3 cellular contexts compared by ENCODE assay signal in the genomic region with DNA sequence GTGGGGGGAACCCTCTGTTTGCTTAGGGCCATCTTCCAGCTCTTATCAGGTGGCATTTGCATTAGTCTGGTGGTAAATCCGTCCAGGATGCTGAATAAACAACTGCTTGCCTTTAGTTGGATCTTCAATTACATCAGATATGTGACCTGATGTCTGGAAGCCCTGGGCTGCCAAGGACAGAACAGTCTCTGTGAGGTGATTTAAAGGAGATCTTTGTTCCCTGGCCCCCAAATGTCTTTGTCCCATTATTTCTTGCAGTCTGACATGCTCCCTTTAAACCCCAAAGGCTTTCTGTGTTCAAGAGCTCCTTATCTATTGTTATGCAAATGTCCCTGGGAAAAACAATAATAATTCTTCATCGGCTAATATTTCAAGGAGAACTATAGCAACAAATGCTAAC.
TF ChIP-seq lines count a peak whose summit lies in the region.

No MANE protein-coding gene starts in this region.

TF ChIP-seq in SK-N-SH, 30 proteins besides CTCF, POLR2A, EP300 and RAD21:
- TF ChIP-seq SIN3A (IDR thresholded peaks at IDR 0.05; ENCODE audit: borderline replicate concordance, low read depth, low read length) (no peak), GABPA (IDR thresholded peaks at IDR 0.05; ENCODE audit: low read depth) (no peak), FOXM1 (IDR thresholded peaks at IDR 0.05; ENCODE audit: low read depth) (no peak), GATA2 (CRISPR knock-in tag; IDR thresholded peaks at IDR 0.05) (peak; percentile 43; the same call in 1 of the 2 replicates)

TF ChIP-seq in SK-N-SH treated with all-trans-retinoic acid at 6 μM for 48 hours, 23 proteins besides CTCF, POLR2A, EP300 and RAD21:
- TF ChIP-seq, protein P1, sequence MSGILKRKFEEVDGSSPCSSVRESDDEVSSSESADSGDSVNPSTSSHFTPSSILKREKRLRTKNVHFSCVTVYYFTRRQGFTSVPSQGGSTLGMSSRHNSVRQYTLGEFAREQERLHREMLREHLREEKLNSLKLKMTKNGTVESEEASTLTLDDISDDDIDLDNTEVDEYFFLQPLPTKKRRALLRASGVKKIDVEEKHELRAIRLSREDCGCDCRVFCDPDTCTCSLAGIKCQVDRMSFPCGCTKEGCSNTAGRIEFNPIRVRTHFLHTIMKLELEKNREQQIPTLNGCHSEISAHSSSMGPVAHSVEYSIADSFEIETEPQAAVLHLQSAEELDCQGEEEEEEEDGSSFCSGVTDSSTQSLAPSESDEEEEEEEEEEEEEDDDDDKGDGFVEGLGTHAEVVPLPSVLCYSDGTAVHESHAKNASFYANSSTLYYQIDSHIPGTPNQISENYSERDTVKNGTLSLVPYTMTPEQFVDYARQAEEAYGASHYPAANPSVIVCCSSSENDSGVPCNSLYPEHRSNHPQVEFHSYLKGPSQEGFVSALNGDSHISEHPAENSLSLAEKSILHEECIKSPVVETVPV (CRISPR knock-in tag; IDR thresholded peaks at IDR 0.05), result no peak
- TF ChIP-seq BACH2 (CRISPR knock-in tag; IDR thresholded peaks at IDR 0.05; ENCODE audit: borderline replicate concordance) (no peak), ZNF8 (CRISPR knock-in tag; IDR thresholded peaks at IDR 0.05) (no peak), ZFP30 (CRISPR knock-in tag; IDR thresholded peaks at IDR 0.05) (no peak), SNAI2 (CRISPR knock-in tag; IDR thresholded peaks at IDR 0.05) (no peak), ESRRG (CRISPR knock-in tag; IDR thresholded peaks at IDR 0.05) (no peak), OSR1 (CRISPR knock-in tag; IDR thresholded peaks at IDR 0.05) (no peak)
- TF ChIP-seq, protein P2, sequence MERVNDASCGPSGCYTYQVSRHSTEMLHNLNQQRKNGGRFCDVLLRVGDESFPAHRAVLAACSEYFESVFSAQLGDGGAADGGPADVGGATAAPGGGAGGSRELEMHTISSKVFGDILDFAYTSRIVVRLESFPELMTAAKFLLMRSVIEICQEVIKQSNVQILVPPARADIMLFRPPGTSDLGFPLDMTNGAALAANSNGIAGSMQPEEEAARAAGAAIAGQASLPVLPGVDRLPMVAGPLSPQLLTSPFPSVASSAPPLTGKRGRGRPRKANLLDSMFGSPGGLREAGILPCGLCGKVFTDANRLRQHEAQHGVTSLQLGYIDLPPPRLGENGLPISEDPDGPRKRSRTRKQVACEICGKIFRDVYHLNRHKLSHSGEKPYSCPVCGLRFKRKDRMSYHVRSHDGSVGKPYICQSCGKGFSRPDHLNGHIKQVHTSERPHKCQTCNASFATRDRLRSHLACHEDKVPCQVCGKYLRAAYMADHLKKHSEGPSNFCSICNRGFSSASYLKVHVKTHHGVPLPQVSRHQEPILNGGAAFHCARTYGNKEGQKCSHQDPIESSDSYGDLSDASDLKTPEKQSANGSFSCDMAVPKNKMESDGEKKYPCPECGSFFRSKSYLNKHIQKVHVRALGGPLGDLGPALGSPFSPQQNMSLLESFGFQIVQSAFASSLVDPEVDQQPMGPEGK (CRISPR knock-in tag; IDR thresholded peaks at IDR 0.05; ENCODE audit: borderline replicate concordance), result no peak
- TF ChIP-seq, protein P3, sequence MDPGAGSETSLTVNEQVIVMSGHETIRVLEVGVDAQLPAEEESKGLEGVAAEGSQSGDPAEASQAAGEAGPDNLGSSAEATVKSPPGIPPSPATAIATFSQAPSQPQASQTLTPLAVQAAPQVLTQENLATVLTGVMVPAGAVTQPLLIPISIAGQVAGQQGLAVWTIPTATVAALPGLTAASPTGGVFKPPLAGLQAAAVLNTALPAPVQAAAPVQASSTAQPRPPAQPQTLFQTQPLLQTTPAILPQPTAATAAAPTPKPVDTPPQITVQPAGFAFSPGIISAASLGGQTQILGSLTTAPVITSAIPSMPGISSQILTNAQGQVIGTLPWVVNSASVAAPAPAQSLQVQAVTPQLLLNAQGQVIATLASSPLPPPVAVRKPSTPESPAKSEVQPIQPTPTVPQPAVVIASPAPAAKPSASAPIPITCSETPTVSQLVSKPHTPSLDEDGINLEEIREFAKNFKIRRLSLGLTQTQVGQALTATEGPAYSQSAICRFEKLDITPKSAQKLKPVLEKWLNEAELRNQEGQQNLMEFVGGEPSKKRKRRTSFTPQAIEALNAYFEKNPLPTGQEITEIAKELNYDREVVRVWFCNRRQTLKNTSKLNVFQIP (CRISPR knock-in tag; IDR thresholded peaks at IDR 0.05; ENCODE audit: borderline replicate concordance, low read depth), result no peak

TF ChIP-seq in H1, 55 proteins besides CTCF, POLR2A, EP300 and RAD21:
- TF ChIP-seq JUND (IDR thresholded peaks at IDR 0.05; ENCODE audit: low read length) (no peak), JUN (IDR thresholded peaks at IDR 0.05; ENCODE audit: low read depth, low read length) (no peak), SIRT6 (IDR thresholded peaks at IDR 0.05; ENCODE audit: low read length) (no peak), POU5F1 (IDR thresholded peaks at IDR 0.05; ENCODE audit: low read depth, low read length) (0 out of 2 replicates have a peak, but pooled peaks have one; percentile 49), SIN3A (conservative IDR thresholded peaks at IDR 0.05 in 1 of 2, IDR thresholded peaks at IDR 0.05 in 1 of 2; ENCODE audit: low read depth in 1 of 2, low read length in 2 of 2) (no peak), SUZ12 (IDR thresholded peaks at IDR 0.05; ENCODE audit: low read length) (no peak)
